15 cellular contexts compared by ENCODE assay signal in genomic region chr17:72171703-72172670, GRCh38. TPM values are rescaled to one million over a fixed set of nuclear protein-coding genes. Genes with fewer than 3 reads are reported as not detected.
A peak's percentile ranks its signal among the peaks of the same experiment; 100 is the strongest.
DNase-seq lines count a peak whose midpoint lies in the region; ATAC-seq and TF ChIP-seq lines count a peak whose summit lies in the region.
"Had no signal": no experiment of that assay in that cellular context is flagged by ENCODE, and none has a peak within 500 bp of the region (broad histone marks: within the 10 kb centered on the region; RNA-seq: fewer than 3 reads in every experiment).

No MANE protein-coding gene starts in this region.

- POLR2A ChIA-PET in A673 (lab: Charles Lee; ENCODE audit: low non-redundant PET) = no interaction called here

- no peak for DNase-seq in A673 (ENCODE audit: low spot score)
- no peak for DNase-seq in LNCaP clone FGC (ENCODE audit: low read depth)
- peak; percentile 78 for DNase-seq in cerebellar cortex (ENCODE audit: low spot score)
- DNase-seq in midbrain (lab: John Stamatoyannopoulos, UW) = peak; percentile 74
- no peak for DNase-seq in activated T-cell treated with anti-CD3 and anti-CD28 coated beads, Interleukin-2, amount 50 U/mL, for 1 hour
- DNase-seq in NOMO-1 treated with DMSO at 0.1 percent for 48 hours (lab: John Stamatoyannopoulos, UW; ENCODE audit: unreplicated experiment) = no peak
- DNase-seq in mesothelial cell of epicardium (ENCODE audit: low spot score in 2 of 2, unreplicated experiment in 2 of 2) = no peak
- DNase-seq: activated CD4-positive, alpha-beta T cell treated with anti-CD3 and anti-CD28 coated beads for 4 hours; activated T-cell treated with anti-CD3 and anti-CD28 coated beads, Interleukin-2, amount 50 U/mL, for 24 hours; DND-41; NCI-H510A; T-helper 2 cell had no signal

- peaks cover 25% of the 10 kb centered on the region for H3K4me1 ChIP-seq in A673 (ENCODE audit: insufficient read depth, low read length, poor library complexity, severe bottlenecking)

- H3K36me3 ChIP-seq in A673 (ENCODE audit: insufficient read depth, low read length, poor library complexity, severe bottlenecking) = no peaks in the 10 kb centered on the region

- H3K4me3 Mint-ChIP-seq in mesothelial cell of epicardium = no peak overlapping the region
- H3K4me3 Mint-ChIP-seq: activated T-cell treated with anti-CD3 and anti-CD28 coated beads, Interleukin-2, amount 50 U/mL, for 24 hours; B cell had no signal

- H3K27ac Mint-ChIP-seq in mesothelial cell of epicardium = no peak overlapping the region
- H3K27ac Mint-ChIP-seq: activated T-cell treated with anti-CD3 and anti-CD28 coated beads, Interleukin-2, amount 50 U/mL, for 24 hours; B cell had no signal

- ATAC-seq in HG02840 (IDR thresholded peaks at IDR 0.05; ENCODE audit: low FRiP score, unreplicated experiment) = no peak

- peaks cover 2% of the 10 kb centered on the region for H3K27me3 Mint-ChIP-seq in mesothelial cell of epicardium (ENCODE audit: low read depth)
- H3K27me3 Mint-ChIP-seq: activated T-cell treated with anti-CD3 and anti-CD28 coated beads, Interleukin-2, amount 50 U/mL, for 24 hours had no signal

- H3K9me3 Mint-ChIP-seq in mesothelial cell of epicardium = no peaks in the 10 kb centered on the region
- H3K9me3 Mint-ChIP-seq: activated T-cell treated with anti-CD3 and anti-CD28 coated beads, Interleukin-2, amount 50 U/mL, for 24 hours had no signal

- H3K27me3 ChIP-seq in A673 (replicated peaks; ENCODE audit: insufficient read depth, low read depth, low read length, poor library complexity) = no peaks in the 10 kb centered on the region

- peaks cover 11% of the 10 kb centered on the region for H3K4me1 Mint-ChIP-seq in mesothelial cell of epicardium
- H3K4me1 Mint-ChIP-seq: B cell had no signal

- CTCF ChIA-PET in A673 (lab: Charles Lee) = interaction anchor here (1.0 kb wide), 1 partner anchor 259 kb away, joined by 3 read pairs; no protein-coding TSS in a partner anchor

- intact Hi-C loops in A673 (cut with micrococcal nuclease; ENCODE audit: unreplicated experiment) = no loop called here

- H3K4me3 ChIP-seq in A673 (ENCODE audit: low read depth, low read length, poor library complexity, severe bottlenecking) (no peak overlapping the region), LNCaP clone FGC (ENCODE audit: low read depth, low read length) (no peak overlapping the region)
- H3K4me3 ChIP-seq: lung had no signal

- no peak overlapping the region for H3K27ac ChIP-seq in A673 (ENCODE audit: low read depth, low read length, poor library complexity, severe bottlenecking)

- 0 out of 2 replicates have a peak, but pooled peaks have one; percentile 8 for TF ChIP-seq CTCF in A673 (conservative IDR thresholded peaks at IDR 0.05; ENCODE audit: low read depth, low read length)
- TF ChIP-seq CTCF in LNCaP clone FGC (IDR thresholded peaks at IDR 0.05; ENCODE audit: control insufficient read depth, extremely low read depth, insufficient read depth) = peak; percentile 39
- no peak for TF ChIP-seq CTCF in mesothelial cell of epicardium (IDR thresholded peaks at IDR 0.05; ENCODE audit: unreplicated experiment)

- H3K36me3 Mint-ChIP-seq in mesothelial cell of epicardium = no peaks in the 10 kb centered on the region

- H3K9me3 ChIP-seq in A673 (ENCODE audit: low read depth, low read length, poor library complexity, severe bottlenecking) = no peaks in the 10 kb centered on the region

- no TSS peak for BruUV-seq in A673 (replicated peaks; lab: Mats Ljungman, UMichigan)

RNA-seq across cellular contexts. Expression of gene SOX9, which starts 51.2 kb away (rescaled TPM):
- total RNA-seq in A673 (2021) (31.1 and 37.5 TPM in 2 replicates), mesothelial cell of epicardium (43.2 to 47.8 TPM (median 47.1 TPM) in 3 replicates)
- total RNA-seq: B cell had no signal

Comparison
In these comparisons a context has a peak if more than half of its experiments do, and no peak if none do; other contexts are left out.
1. DNase-seq: peak in cerebellar cortex (single experiment) and midbrain (single experiment); none in A673 (single experiment), LNCaP clone FGC (single experiment), activated T-cell treated with anti-CD3 and anti-CD28 coated beads, Interleukin-2, amount 50 U/mL, for 1 hour (single experiment), NOMO-1 treated with DMSO at 0.1 percent for 48 hours (single experiment) and mesothelial cell of epicardium (0 of 2).